Comparison of ENCODE assay signal across 7 cellular contexts in genomic region chr15:90871716-90872480, GRCh38. TPM values are rescaled to one million over a fixed set of nuclear protein-coding genes. Genes with fewer than 3 reads are reported as not detected.
DNase-seq lines count a peak whose midpoint lies in the region; ATAC-seq, FAIRE-seq and TF ChIP-seq lines count a peak whose summit lies in the region.

No MANE protein-coding gene starts in this region.

- H3K27ac ChIP-seq in HUES6 (ENCODE audit: low read depth, low read length) (peak overlapping the region; percentile 55; the same call in 1 of the 2 replicates), keratinocyte (ENCODE audit: control insufficient read depth, insufficient read depth, low read length) (peak overlapping the region; percentile 92)

- H3K79me2 ChIP-seq in keratinocyte (ENCODE audit: control insufficient read depth, insufficient read depth, low read length), result peaks cover 52% of the 10 kb centered on the region

- dilution Hi-C loops in keratinocyte (cut with MboI; ENCODE audit: extremely low pct_ligation_motif_present, low sequenced_read_pairs), result no loop called here

- H3K36me3 ChIP-seq in HUES6 (ENCODE audit: control insufficient read depth, insufficient read depth, low read length) (peaks cover 14% of the 10 kb centered on the region), keratinocyte (ENCODE audit: control insufficient read depth in 2 of 2, extremely low read depth in 1 of 2, insufficient read depth in 2 of 2, low read length in 2 of 2) (peaks cover 4 to 11% of the 10 kb centered on the region in 2 experiments)

- TF ChIP-seq CTCF in GM13976 (IDR thresholded peaks at IDR 0.05; ENCODE audit: borderline replicate concordance, control extremely low read depth, extremely low read depth, insufficient read depth, missing control alignments), result no peak
- TF ChIP-seq CTCF in keratinocyte (optimal IDR thresholded peaks at IDR 0.05 in 1 of 3, IDR thresholded peaks at IDR 0.05 in 1 of 3, conservative IDR thresholded peaks at IDR 0.05 in 1 of 3; ENCODE audit: extremely low read depth in 1 of 3, insufficient read depth in 2 of 3, low read length in 3 of 3), result no peak

- H3K9ac ChIP-seq in HUES6 (ENCODE audit: low read length) (peak overlapping the region; percentile 86), keratinocyte (ENCODE audit: control insufficient read depth, extremely low read depth, insufficient read depth, low read length) (peak overlapping the region; percentile 88)

- ATAC-seq in stimulated activated naive CD8-positive, alpha-beta T cell treated with anti-CD3 and anti-CD28 coated beads, Interleukin-15, Interleukin-2, amounts not matched to agents 100 U/mL and 50 U/mL, for 24 hours, result peak; percentile 2

- DNase-seq in GM13976 (ENCODE audit: low spot score) (peak; percentile 56), astrocyte of the hippocampus (ENCODE audit: low read depth, low spot score) (peak; percentile 49), keratinocyte (ENCODE audit: low read depth, low spot score) (no peak), Kasumi-1 (lab: John Stamatoyannopoulos, UW) (no peak), putamen (ENCODE audit: low spot score) (no peak)
- DNase-seq in stimulated activated naive CD8-positive, alpha-beta T cell treated with anti-CD3 and anti-CD28 coated beads, Interleukin-15, Interleukin-2, amounts not matched to agents 100 U/mL and 50 U/mL, for 24 hours, result peak; percentile 54

- no peaks in the 10 kb centered on the region for H4K20me1 ChIP-seq in keratinocyte (ENCODE audit: control insufficient read depth, extremely low read depth, insufficient read depth, low read length)

- FAIRE-seq in keratinocyte (lab: Jason Lieb, UNC), result no peak

- H3K4me3 ChIP-seq in HUES6 (ENCODE audit: low read depth, low read length), result peak overlapping the region; percentile 84
- peak overlapping the region; percentile 61 to 77 (median 74) for H3K4me3 ChIP-seq in keratinocyte (ENCODE audit: control insufficient read depth in 2 of 3, extremely low read depth in 1 of 3, insufficient read depth in 2 of 3, low read depth in 1 of 3, low read length in 3 of 3)

- peak overlapping the region; percentile 88 for H3K4me2 ChIP-seq in keratinocyte (ENCODE audit: control insufficient read depth, extremely low read depth, insufficient read depth, low read depth, low read length)

- no peak overlapping the region for H2AFZ ChIP-seq in keratinocyte (ENCODE audit: control insufficient read depth, low read length)

- in situ Hi-C loops in GM13976 (cut with MboI; ENCODE audit: low sequenced_read_pairs, unreplicated experiment), result no loop called here

- H3K4me1 ChIP-seq in HUES6 (ENCODE audit: control insufficient read depth, insufficient read depth, low read length) (peaks cover 57% of the 10 kb centered on the region), keratinocyte (ENCODE audit: control insufficient read depth, extremely low read depth, insufficient read depth, low read length) (peaks cover 49% of the 10 kb centered on the region)

- no peaks in the 10 kb centered on the region for H3K9me3 ChIP-seq in HUES6 (ENCODE audit: control insufficient read depth, insufficient read depth, low read depth, low read length)
- H3K9me3 ChIP-seq in keratinocyte (ENCODE audit: control insufficient read depth, low read depth, low read length), result no peaks in the 10 kb centered on the region

- H3K27me3 ChIP-seq in HUES6 (ENCODE audit: control insufficient read depth, insufficient read depth, low read length), result no peaks in the 10 kb centered on the region
- H3K27me3 ChIP-seq in keratinocyte (ENCODE audit: control insufficient read depth, extremely low read depth, insufficient read depth, low read length), result no peaks in the 10 kb centered on the region

- H3K9me1 ChIP-seq in keratinocyte (ENCODE audit: control insufficient read depth, extremely low read depth, insufficient read depth, low read length), result peaks cover 5% of the 10 kb centered on the region

RNA-seq across cellular contexts. Expression of gene FURIN, which starts 3.5 kb away (rescaled TPM):
- 22.8 to 36.5 TPM (median 34.7 TPM) in 3 replicates for polyA plus RNA-seq in keratinocyte
- 52.4 TPM for polyA plus RNA-seq in keratinocyte (2011; ENCODE audit: low read depth)
- 18.2 and 36.2 TPM in 2 replicates for polyA plus RNA-seq in keratinocyte (2011; cell fraction: cytosol; rRNA removed)
- polyA plus RNA-seq in keratinocyte (2011; cell fraction: nucleus; rRNA removed), result 54.7 and 61.8 TPM in 2 replicates
- 44.8 and 74.3 TPM in 2 replicates for polyA plus RNA-seq in keratinocyte (2012; ENCODE audit: low replicate concordance)
- 41.0 to 160 TPM (median 48.8 TPM) in 3 replicates for polyA minus RNA-seq in keratinocyte
- 88.1 TPM for polyA minus RNA-seq in keratinocyte (2011; cell fraction: cytosol; rRNA and poly(A)+ RNA removed)
- 67.9 and 69.1 TPM in 2 replicates for polyA minus RNA-seq in keratinocyte (2011; cell fraction: nucleus; rRNA and poly(A)+ RNA removed)

RNA-seq across cellular contexts. Expression of gene FES, which starts 12.4 kb away (rescaled TPM):
- polyA plus RNA-seq in keratinocyte, result 0.24 to 0.34 TPM (median 0.28 TPM) in 3 replicates
- not detected for polyA plus RNA-seq in keratinocyte (2011; ENCODE audit: low read depth)
- 0.10 and 0.14 TPM in 2 replicates for polyA plus RNA-seq in keratinocyte (2011; cell fraction: cytosol; rRNA removed)
- 0.11 and 0.56 TPM in 2 replicates for polyA plus RNA-seq in keratinocyte (2011; cell fraction: nucleus; rRNA removed)
- 0.16 and 0.82 TPM in 2 replicates for polyA plus RNA-seq in keratinocyte (2012; ENCODE audit: low replicate concordance)
- 0.83 to 3.2 TPM in 2 of 3 replicates, not detected in the other for polyA minus RNA-seq in keratinocyte
- polyA minus RNA-seq in keratinocyte (2011; cell fraction: cytosol; rRNA and poly(A)+ RNA removed), result not detected
- polyA minus RNA-seq in keratinocyte (2011; cell fraction: nucleus; rRNA and poly(A)+ RNA removed), result not detected in 2 replicates

RNA-seq across cellular contexts. Expression of gene MAN2A2, which starts 31.2 kb away (rescaled TPM):
- polyA plus RNA-seq in keratinocyte, result 6.6 to 13.4 TPM (median 9.7 TPM) in 3 replicates
- polyA plus RNA-seq in keratinocyte (2011; ENCODE audit: low read depth), result 7.3 TPM
- polyA plus RNA-seq in keratinocyte (2011; cell fraction: cytosol; rRNA removed), result 6.5 and 7.6 TPM in 2 replicates
- 38.8 and 46.7 TPM in 2 replicates for polyA plus RNA-seq in keratinocyte (2011; cell fraction: nucleus; rRNA removed)
- 9.0 and 9.7 TPM in 2 replicates for polyA plus RNA-seq in keratinocyte (2012; ENCODE audit: low replicate concordance)
- polyA minus RNA-seq in keratinocyte, result 16.9 to 46.0 TPM (median 20.4 TPM) in 3 replicates
- polyA minus RNA-seq in keratinocyte (2011; cell fraction: cytosol; rRNA and poly(A)+ RNA removed), result 10.2 TPM
- 17.4 and 20.3 TPM in 2 replicates for polyA minus RNA-seq in keratinocyte (2011; cell fraction: nucleus; rRNA and poly(A)+ RNA removed)

Comparison
In these comparisons a context has a peak if more than half of its experiments do, and no peak if none do; other contexts are left out.
1. DNase-seq: peak in GM13976 (single experiment), astrocyte of the hippocampus (single experiment) and stimulated activated naive CD8-positive, alpha-beta T cell treated with anti-CD3 and anti-CD28 coated beads, Interleukin-15, Interleukin-2, amounts not matched to agents 100 U/mL and 50 U/mL, for 24 hours (single experiment); none in keratinocyte (single experiment), Kasumi-1 (0 of 2) and putamen (single experiment).